In genomic region chr3:190970560-190970959, GRCh38 we compare ENCODE assay signal across 23 cellular contexts.
"Had no signal": no experiment of that assay in that cellular context is flagged by ENCODE, and none has a peak within 500 bp of the region (broad histone marks: within the 10 kb centered on the region; RNA-seq: fewer than 3 reads in every experiment).

No MANE protein-coding gene starts in this region.

- H3K9ac ChIP-seq: neural progenitor cell had no signal

- H3K4me1 ChIP-seq: neural progenitor cell, pancreas, prostate gland, right lobe of liver, sigmoid colon, stomach, thyroid gland, tibial nerve, upper lobe of left lung, vagina had no signal

- ATAC-seq: naive thymus-derived CD8-positive, alpha-beta T cell; pancreas; right cardiac atrium; right lobe of liver; stimulated activated effector memory CD8-positive, alpha-beta T cell treated with anti-CD3 and anti-CD28 coated beads, Interleukin-12 subunit alpha, Interleukin-12 subunit beta, amount 100 ng/mL, for 72 hours; stimulated activated naive B cell treated with anti-CD40 and anti-IgM and Interleukin-4, amounts not matched to agents 10 μg/mL and 1 μg/mL and 100 μg/mL, for 72 hours had no signal

- DNase-seq: naive thymus-derived CD8-positive, alpha-beta T cell; occipital lobe; pancreas; right cardiac atrium; right lobe of liver; sigmoid colon; small intestine; stimulated activated CD4-positive, alpha-beta T cell treated with anti-CD3 and anti-CD28 coated beads, Interleukin-15, amount 100 ng/mL, for 24 hours; stimulated activated CD4-positive, alpha-beta T cell treated with anti-CD3 and anti-CD28 coated beads, Interleukin-2, amount 100 ng/mL, for 24 hours; stimulated activated CD4-positive, alpha-beta T cell treated with anti-CD3 and anti-CD28 coated beads, Interleukin-2, amount 100 ng/mL, for 48 hours; stimulated activated CD4-positive, alpha-beta T cell treated with anti-CD3 and anti-CD28 coated beads, Interleukin-4, amount 100 ng/mL, for 24 hours; stimulated activated naive B cell treated with anti-CD40 and anti-IgM and Interleukin-4, amounts not matched to agents 10 μg/mL and 1 μg/mL and 100 μg/mL, for 72 hours; stimulated activated naive CD4-positive, alpha-beta T cell treated with Interleukin-2 at 50 U/mL for 16 hours; stomach; thyroid gland; trophoblast cell; upper lobe of left lung had no signal

- H2AFZ ChIP-seq: neural progenitor cell had no signal

- H3K36me3 ChIP-seq: neural progenitor cell, pancreas, prostate gland, right lobe of liver, sigmoid colon, stomach, thoracic aorta, thyroid gland, tibial nerve, upper lobe of left lung, vagina had no signal

- H3K9me3 ChIP-seq: pancreas, prostate gland, right lobe of liver, sigmoid colon, stomach, thoracic aorta, thyroid gland, tibial nerve, upper lobe of left lung, vagina had no signal

- H3K27ac ChIP-seq: neural progenitor cell, pancreas, prostate gland, right lobe of liver, sigmoid colon, stomach, thoracic aorta, thyroid gland, tibial nerve, upper lobe of left lung, vagina had no signal

- H3K4me3 ChIP-seq: neural progenitor cell, pancreas, prostate gland, right lobe of liver, sigmoid colon, stomach, thoracic aorta, thyroid gland, tibial nerve, upper lobe of left lung, vagina had no signal

- H3K4me2 ChIP-seq: neural progenitor cell had no signal

- H3K27me3 ChIP-seq: neural progenitor cell, pancreas, right lobe of liver, sigmoid colon, stomach, thyroid gland, tibial nerve, upper lobe of left lung, vagina had no signal
